In the genomic region with DNA sequence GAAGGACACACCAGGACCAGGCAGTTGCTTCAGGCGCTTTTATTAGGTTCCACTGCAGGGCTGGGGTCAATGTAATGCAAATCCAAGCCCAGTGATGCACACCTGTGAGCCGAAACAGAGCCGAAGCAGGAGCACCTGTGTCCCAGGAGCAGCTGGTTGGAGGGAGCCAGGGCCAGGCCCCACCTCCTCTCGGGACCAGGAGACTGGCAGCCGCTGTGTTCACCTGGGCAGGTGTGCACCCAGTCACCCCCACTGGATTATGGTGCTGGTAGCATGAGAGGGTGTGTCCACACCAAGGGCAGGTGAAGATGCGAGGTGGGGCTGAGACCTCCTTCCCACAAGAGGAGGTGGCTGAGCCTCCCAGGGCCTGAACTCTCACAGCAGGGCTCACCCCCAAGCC, we compare ENCODE assay signal across 16 cellular contexts. TPM values are rescaled to one million over a fixed set of nuclear protein-coding genes. Genes with fewer than 3 reads are reported as not detected.
DNase-seq lines count a peak whose midpoint lies in the region; ATAC-seq, FAIRE-seq and TF ChIP-seq lines count a peak whose summit lies in the region.
"Had no signal": no experiment of that assay in that cellular context is flagged by ENCODE, and none has a peak within 500 bp of the region (broad histone marks: within the 10 kb centered on the region; RNA-seq: fewer than 3 reads in every experiment).

No MANE protein-coding gene starts in this region.

- no peaks in the 10 kb centered on the region for H3K9me3 ChIP-seq in HepG2 (ENCODE audit: low read length)
- no peaks in the 10 kb centered on the region for H3K9me3 ChIP-seq in right lobe of liver
- no peaks in the 10 kb centered on the region for H3K9me3 ChIP-seq in Peyer's patch
- no peaks in the 10 kb centered on the region for H3K9me3 ChIP-seq in kidney (ENCODE audit: control insufficient read depth in 1 of 2, low read length in 2 of 2)
- H3K9me3 ChIP-seq in sigmoid colon, result no peaks in the 10 kb centered on the region
- H3K9me3 ChIP-seq: vagina had no signal

- H3K27ac ChIP-seq in HepG2 (ENCODE audit: extremely low read length, insufficient read depth, low read length) (no peak overlapping the region), right lobe of liver (no peak overlapping the region), Peyer's patch (peak overlapping the region in 3 of 4 donors; percentile 18 to 87 (median 82)), kidney (ENCODE audit: low read depth in 2 of 2, low read length in 2 of 2) (no peak overlapping the region), sigmoid colon (no peak overlapping the region)
- H3K27ac ChIP-seq: vagina had no signal

- no peak overlapping the region for H3K4me2 ChIP-seq in HepG2 (ENCODE audit: low read depth, low read length)

- H3K4me1 Mint-ChIP-seq in immature natural killer cell, result peaks cover 17 to 20% of the 10 kb centered on the region in 2 donors
- no peaks in the 10 kb centered on the region for H3K4me1 Mint-ChIP-seq in activated T-helper 17 cell treated with anti-CD3 and anti-CD28 coated beads, Interleukin-2, amount 50 U/mL, for 72 hours

- FAIRE-seq in HepG2 (lab: Jason Lieb, UNC) (no peak), kidney (lab: Jason Lieb, UNC) (no peak)
- FAIRE-seq: H1 had no signal

- H3K27me3 Mint-ChIP-seq in immature natural killer cell (ENCODE audit: low read depth in 3 of 3), result peaks cover 2 to 10% (median 3%) of the 10 kb centered on the region in 3 donors
- H3K27me3 Mint-ChIP-seq in activated T-helper 17 cell treated with anti-CD3 and anti-CD28 coated beads, Interleukin-2, amount 50 U/mL, for 72 hours, result no peaks in the 10 kb centered on the region

- H3K4me3 ChIP-seq in HepG2 (replicated peaks in 1 of 3; ENCODE audit: insufficient read depth in 1 of 3, low read depth in 2 of 3, low read length in 3 of 3), result no peak overlapping the region
- H3K4me3 ChIP-seq in right lobe of liver, result no peak overlapping the region
- no peak overlapping the region for H3K4me3 ChIP-seq in Peyer's patch
- no peak overlapping the region for H3K4me3 ChIP-seq in kidney (ENCODE audit: low read length in 2 of 2)
- no peak overlapping the region for H3K4me3 ChIP-seq in sigmoid colon
- H3K4me3 ChIP-seq: vagina had no signal

- intact Hi-C loops in HepG2 (cut with micrococcal nuclease; ENCODE audit: unreplicated experiment) (no loop called here), right lobe of liver (cut with DNase I) (no loop called here), kidney (cut with DNase I) (no loop called here), sigmoid colon (cut with DNase I) (no loop called here)

- TF ChIP-seq POLR2A in HepG2 (IDR thresholded peaks at IDR 0.05; ENCODE audit: insufficient read depth in 1 of 2, low read depth in 2 of 2, low read length in 2 of 2), result peak in 1 of 2 experiments; percentile 39; a peak in 1 of 4 replicates
- no peak for TF ChIP-seq POLR2A in right lobe of liver (IDR thresholded peaks at IDR 0.05)
- TF ChIP-seq POLR2A in Peyer's patch (IDR thresholded peaks at IDR 0.05), result no peak
- TF ChIP-seq POLR2A in sigmoid colon (IDR thresholded peaks at IDR 0.05), result no peak

- H3K4me3 Mint-ChIP-seq in immature natural killer cell, result no peak overlapping the region
- H3K4me3 Mint-ChIP-seq in activated T-helper 17 cell treated with anti-CD3 and anti-CD28 coated beads, Interleukin-2, amount 50 U/mL, for 72 hours, result no peak overlapping the region

- no peak for DNase-seq in HepG2 (ENCODE audit: low spot score)
- no peak for DNase-seq in right lobe of liver
- peak in 1 of 3 donors; percentile 70 for DNase-seq in Peyer's patch
- DNase-seq in kidney, result peak; percentile 56
- no peak for DNase-seq in immature natural killer cell
- no peak for DNase-seq in germinal center (ENCODE audit: low spot score)
- no peak for DNase-seq in sigmoid colon
- DNase-seq: activated CD4-positive, alpha-beta T cell treated with anti-CD3 and anti-CD28 coated beads for 4 hours; activated gamma-delta T cell treated with Interleukin-2 at 50 U/mL for 16 hours; cerebellar nuclear complex; COR-L47; NCI-H748 treated with DMSO at 0.1 percent for 48 hours; occipital lobe had no signal

- TF ChIP-seq RAD21 in HepG2 (CRISPR knock-in tag; IDR thresholded peaks at IDR 0.05), result no peak

- H3K4me1 ChIP-seq in HepG2 (ENCODE audit: insufficient read depth, low read length) (peaks cover 33% of the 10 kb centered on the region), right lobe of liver (peaks cover 0 to 11% (median 4%) of the 10 kb centered on the region in 4 donors), Peyer's patch (peaks cover 4 to 28% (median 18%) of the 10 kb centered on the region in 4 donors), kidney (ENCODE audit: control insufficient read depth in 1 of 2, insufficient read depth in 1 of 2, low read depth in 1 of 2, low read length in 2 of 2) (peaks cover 10 to 13% of the 10 kb centered on the region in 2 donors), sigmoid colon (peaks cover 0 to 18% (median 13%) of the 10 kb centered on the region in 4 donors)

- ATAC-seq in HepG2 (no peak), right lobe of liver (no peak)
- no peak for ATAC-seq in activated T-helper 17 cell treated with anti-CD3 and anti-CD28 coated beads, Interleukin-2, amount 50 U/mL, for 72 hours (replicated peaks)

- in situ Hi-C loops in HepG2 (cut with HindIII; ENCODE audit: extremely low pct_ligation_motif_present, low pct_unique_long_range_greater_than_20kb), result no loop called here

- POLR2A ChIA-PET in HepG2 (lab: Yijun Ruan, JAX), result interaction anchor here (0.6 kb wide), 1 partner anchor 17 kb away, joined by 3 read pairs; no protein-coding TSS in a partner anchor

- BruUV-seq in HepG2 (replicated peaks; lab: Mats Ljungman, UMichigan), result no TSS peak

- TF ChIP-seq CTCF in HepG2 (CRISPR knock-in tag; IDR thresholded peaks at IDR 0.05) (no peak), right lobe of liver (IDR thresholded peaks at IDR 0.05) (no peak), Peyer's patch (IDR thresholded peaks at IDR 0.05) (no peak), kidney (IDR thresholded peaks at IDR 0.05; ENCODE audit: borderline replicate concordance, extremely low read depth, insufficient read depth) (no peak), sigmoid colon (IDR thresholded peaks at IDR 0.05) (no peak)

- TF ChIP-seq EP300 in HepG2 (IDR thresholded peaks at IDR 0.05; ENCODE audit: low read depth in 2 of 2, low read length in 2 of 2) (no peak), HepG2 (CRISPR knock-in tag; IDR thresholded peaks at IDR 0.05; ENCODE audit: borderline replicate concordance) (no peak), sigmoid colon (IDR thresholded peaks at IDR 0.05) (no peak)

- H3K79me2 ChIP-seq in HepG2 (ENCODE audit: insufficient read depth, low read length), result peaks cover under 1% of the 10 kb centered on the region

- H3K27me3 ChIP-seq in HepG2 (ENCODE audit: control insufficient read depth in 1 of 2, insufficient read depth in 2 of 2, low read length in 2 of 2) (no peaks in the 10 kb centered on the region; a peak in 1 of 5 replicates), right lobe of liver (no peaks in the 10 kb centered on the region), Peyer's patch (no peaks in the 10 kb centered on the region), sigmoid colon (no peaks in the 10 kb centered on the region)
- H3K27me3 ChIP-seq: vagina had no signal

- H3K36me3 Mint-ChIP-seq in immature natural killer cell, result peaks cover 4 to 14% (median 7%) of the 10 kb centered on the region in 3 donors
- peaks cover 42% of the 10 kb centered on the region for H3K36me3 Mint-ChIP-seq in activated T-helper 17 cell treated with anti-CD3 and anti-CD28 coated beads, Interleukin-2, amount 50 U/mL, for 72 hours (ENCODE audit: low read depth)

- H3K9me3 Mint-ChIP-seq in immature natural killer cell, result no peaks in the 10 kb centered on the region
- no peaks in the 10 kb centered on the region for H3K9me3 Mint-ChIP-seq in activated T-helper 17 cell treated with anti-CD3 and anti-CD28 coated beads, Interleukin-2, amount 50 U/mL, for 72 hours

- H3K36me3 ChIP-seq in HepG2 (replicated peaks in 1 of 2; ENCODE audit: control insufficient read depth in 1 of 2, insufficient read depth in 2 of 2, low read length in 2 of 2) (peaks cover 20 to 41% of the 10 kb centered on the region in 2 experiments), right lobe of liver (peaks cover 0 to 33% (median 19%) of the 10 kb centered on the region in 4 donors), Peyer's patch (peaks cover 0 to 43% (median 0%) of the 10 kb centered on the region in 3 donors), kidney (ENCODE audit: control insufficient read depth in 1 of 2, insufficient read depth in 2 of 2, low read length in 2 of 2) (peaks cover 8 to 25% of the 10 kb centered on the region in 2 donors), sigmoid colon (peaks cover 14 to 58% (median 32%) of the 10 kb centered on the region in 4 donors)

- H3K27ac Mint-ChIP-seq in immature natural killer cell, result no peak overlapping the region
- no peak overlapping the region for H3K27ac Mint-ChIP-seq in activated T-helper 17 cell treated with anti-CD3 and anti-CD28 coated beads, Interleukin-2, amount 50 U/mL, for 72 hours

- H4K20me1 ChIP-seq in HepG2 (ENCODE audit: insufficient read depth, low read length), result no peaks in the 10 kb centered on the region

- CTCF ChIA-PET in HepG2 (lab: Yijun Ruan, JAX; ENCODE audit: low intra/inter-chr PET ratio, low total read pairs), result no interaction called here

- H2AFZ ChIP-seq in HepG2 (ENCODE audit: low read length), result no peak overlapping the region

- H3K9ac ChIP-seq in HepG2 (ENCODE audit: insufficient read depth, low read depth, low read length) (no peak overlapping the region), kidney (ENCODE audit: low read length in 2 of 2) (no peak overlapping the region)

- 100% methylated on average over 3 of the region's 6 CpGs for WGBS in HepG2 (ENCODE audit: low lambda C conversion rate)
- no CpG with 5 or more reads among the region's 6 CpGs for WGBS in right lobe of liver (ENCODE audit: insufficient coverage, low coverage, low lambda C conversion rate, missing lambda C conversion rate)
- WGBS in sigmoid colon, 2 donors, result 25 to 76% methylated on average over 6 of the region's 6 CpGs

RNA-seq across cellular contexts. Expression of a gene that starts 4.7 kb away (rescaled TPM):
- total RNA-seq in HepG2 (2016; rRNA removed; fragmentation: Illumina TruSeq; extraction: Trizol) (13.9 and 20.8 TPM in 2 replicates), right lobe of liver (10 to 100 TPM; 13.1 to 17.1 (median 15.2) TPM), Peyer's patch (10 to 100 TPM; 38.2 to 66.9 (median 52.2) TPM), kidney (28.6 TPM), sigmoid colon (10 to 100 TPM in 3 of 4 donors, 1 to 10 TPM in 1; 9.6 to 24.1 (median 14.6) TPM)
- total RNA-seq in HepG2 (2016; cell fraction: cytosol; rRNA removed; fragmentation: Illumina TruSeq; extraction: Trizol; ENCODE audit: low read depth), result 10.4 and 11.2 TPM in 2 replicates
- 11.4 and 20.4 TPM in 2 replicates for total RNA-seq in HepG2 (2016; cell fraction: insoluble cytoplasmic fraction; rRNA removed; fragmentation: Illumina TruSeq; extraction: Trizol)
- total RNA-seq in HepG2 (2016; cell fraction: membrane; rRNA removed; fragmentation: Illumina TruSeq; extraction: Trizol), result 23.6 and 25.4 TPM in 2 replicates
- total RNA-seq in HepG2 (2016; cell fraction: nucleus; rRNA removed; fragmentation: Illumina TruSeq; extraction: Trizol), result 19.0 and 22.7 TPM in 2 replicates
- polyA plus RNA-seq in HepG2 (2011; rRNA removed) (7.6 and 11.1 TPM in 2 replicates), kidney (ENCODE audit: insufficient read depth, low read depth, low replicate concordance) (13.2 TPM), immature natural killer cell (10 to 100 TPM; 11.4 to 25.0 (median 14.5) TPM), sigmoid colon (10 to 100 TPM in 2 of 3 donors, 1 to 10 TPM in 1; 6.6 to 27.2 (median 10.9) TPM)
- 6.5 and 11.8 TPM in 2 replicates for polyA plus RNA-seq in HepG2 (2011; cell fraction: cytosol; rRNA removed)
- polyA plus RNA-seq in HepG2 (2011; cell fraction: nucleus; rRNA removed), result 37.4 and 38.6 TPM in 2 replicates
- polyA plus RNA-seq in HepG2 (2012), result 9.3 and 10.7 TPM in 2 replicates
- 6.1 and 6.4 TPM in 2 replicates for polyA plus RNA-seq in HepG2 (2016; cell fraction: cytosol; fragmentation: Illumina TruSeq; extraction: Trizol; ENCODE audit: low read depth)
- polyA plus RNA-seq in HepG2 (2016; cell fraction: insoluble cytoplasmic fraction; fragmentation: Illumina TruSeq; extraction: Trizol; ENCODE audit: low read depth), result 13.7 and 17.1 TPM in 2 replicates
- 14.4 and 16.7 TPM in 2 replicates for polyA plus RNA-seq in HepG2 (2016; cell fraction: membrane; fragmentation: Illumina TruSeq; extraction: Trizol; ENCODE audit: low read depth)
- polyA plus RNA-seq in HepG2 (2016; cell fraction: nucleus; fragmentation: Illumina TruSeq; extraction: Trizol; ENCODE audit: insufficient read depth, low read depth), result 43.7 and 45.9 TPM in 2 replicates
- 13.6 and 27.9 TPM in 2 replicates for polyA minus RNA-seq in HepG2 (2011; rRNA and poly(A)+ RNA removed; ENCODE audit: low replicate concordance)
- polyA minus RNA-seq in HepG2 (2011; cell fraction: cytosol; rRNA and poly(A)+ RNA removed), result 7.7 and 8.2 TPM in 2 replicates
- 22.8 and 26.2 TPM in 2 replicates for polyA minus RNA-seq in HepG2 (2011; cell fraction: nucleus; rRNA and poly(A)+ RNA removed)
- 10 to 100 TPM; 26.9 to 38.6 TPM for total RNA-seq in activated T-helper 17 cell treated with anti-CD3 and anti-CD28 coated beads, Interleukin-2, amount 50 U/mL, for 72 hours

RNA-seq across cellular contexts. Expression of a gene that starts 28.7 kb away (rescaled TPM):
- total RNA-seq in HepG2 (2016; rRNA removed; fragmentation: Illumina TruSeq; extraction: Trizol), result not detected in 2 replicates
- total RNA-seq in HepG2 (2016; cell fraction: cytosol; rRNA removed; fragmentation: Illumina TruSeq; extraction: Trizol; ENCODE audit: low read depth), result not detected in 2 replicates
- not detected in 2 replicates for total RNA-seq in HepG2 (2016; cell fraction: insoluble cytoplasmic fraction; rRNA removed; fragmentation: Illumina TruSeq; extraction: Trizol)
- total RNA-seq in HepG2 (2016; cell fraction: membrane; rRNA removed; fragmentation: Illumina TruSeq; extraction: Trizol), result not detected in 2 replicates
- not detected in 2 replicates for total RNA-seq in HepG2 (2016; cell fraction: nucleus; rRNA removed; fragmentation: Illumina TruSeq; extraction: Trizol)
- polyA plus RNA-seq in HepG2 (2011; rRNA removed), result 0.09 and 0.31 TPM in 2 replicates
- polyA plus RNA-seq in HepG2 (2011; cell fraction: cytosol; rRNA removed), result 0.17 TPM in 2 replicates
- polyA plus RNA-seq in HepG2 (2011; cell fraction: nucleus; rRNA removed), result 2.2 and 2.8 TPM in 2 replicates
- polyA plus RNA-seq in HepG2 (2012), result 0.11 and 0.17 TPM in 2 replicates
- not detected in 2 replicates for polyA plus RNA-seq in HepG2 (2016; cell fraction: cytosol; fragmentation: Illumina TruSeq; extraction: Trizol; ENCODE audit: low read depth)
- polyA plus RNA-seq in HepG2 (2016; cell fraction: insoluble cytoplasmic fraction; fragmentation: Illumina TruSeq; extraction: Trizol; ENCODE audit: low read depth), result not detected in 2 replicates
- polyA plus RNA-seq in HepG2 (2016; cell fraction: membrane; fragmentation: Illumina TruSeq; extraction: Trizol; ENCODE audit: low read depth), result not detected in 2 replicates
- polyA plus RNA-seq in HepG2 (2016; cell fraction: nucleus; fragmentation: Illumina TruSeq; extraction: Trizol; ENCODE audit: insufficient read depth, low read depth), result not detected in 2 replicates
- 1.5 and 1.9 TPM in 2 replicates for polyA minus RNA-seq in HepG2 (2011; rRNA and poly(A)+ RNA removed; ENCODE audit: low replicate concordance)
- not detected in 2 replicates for polyA minus RNA-seq in HepG2 (2011; cell fraction: cytosol; rRNA and poly(A)+ RNA removed)
- 0.75 and 0.77 TPM in 2 replicates for polyA minus RNA-seq in HepG2 (2011; cell fraction: nucleus; rRNA and poly(A)+ RNA removed)
- under 1 TPM in 1 of 6 experiments, not detected in 5; 0.22 TPM for total RNA-seq in right lobe of liver
- 1 to 10 TPM; 1.2 to 7.9 (median 5.2) TPM for total RNA-seq in Peyer's patch
- 3.8 TPM for total RNA-seq in kidney
- 0.26 TPM for polyA plus RNA-seq in kidney (ENCODE audit: insufficient read depth, low read depth, low replicate concordance)
- under 1 TPM in 1 of 3 donors, not detected in 2; 0.23 TPM for polyA plus RNA-seq in immature natural killer cell
- total RNA-seq in sigmoid colon, result 1 to 10 TPM in 1 of 4 donors, under 1 TPM in 2, not detected in 1; 0.33 to 1.1 (median 0.95) TPM
- 1 to 10 TPM in 1 of 3 donors, not detected in 2; 2.3 TPM for polyA plus RNA-seq in sigmoid colon
- under 1 TPM; 0.43 to 0.93 TPM for total RNA-seq in activated T-helper 17 cell treated with anti-CD3 and anti-CD28 coated beads, Interleukin-2, amount 50 U/mL, for 72 hours

RNA-seq across cellular contexts. Expression of a gene that starts 44.3 kb away (rescaled TPM):
- 973 and 1,028 TPM in 2 replicates for total RNA-seq in HepG2 (2016; rRNA removed; fragmentation: Illumina TruSeq; extraction: Trizol)
- 361 and 399 TPM in 2 replicates for total RNA-seq in HepG2 (2016; cell fraction: cytosol; rRNA removed; fragmentation: Illumina TruSeq; extraction: Trizol; ENCODE audit: low read depth)
- total RNA-seq in HepG2 (2016; cell fraction: insoluble cytoplasmic fraction; rRNA removed; fragmentation: Illumina TruSeq; extraction: Trizol), result 848 and 989 TPM in 2 replicates
- total RNA-seq in HepG2 (2016; cell fraction: membrane; rRNA removed; fragmentation: Illumina TruSeq; extraction: Trizol), result 986 and 1,002 TPM in 2 replicates
- 479 and 519 TPM in 2 replicates for total RNA-seq in HepG2 (2016; cell fraction: nucleus; rRNA removed; fragmentation: Illumina TruSeq; extraction: Trizol)
- polyA plus RNA-seq in HepG2 (2011; rRNA removed), result 1,138 and 1,217 TPM in 2 replicates
- polyA plus RNA-seq in HepG2 (2011; cell fraction: cytosol; rRNA removed), result 2,631 and 2,697 TPM in 2 replicates
- 3,693 and 3,967 TPM in 2 replicates for polyA plus RNA-seq in HepG2 (2011; cell fraction: nucleus; rRNA removed)
- polyA plus RNA-seq in HepG2 (2012), result 1,881 and 2,139 TPM in 2 replicates
- 598 and 619 TPM in 2 replicates for polyA plus RNA-seq in HepG2 (2016; cell fraction: cytosol; fragmentation: Illumina TruSeq; extraction: Trizol; ENCODE audit: low read depth)
- 1,358 and 1,713 TPM in 2 replicates for polyA plus RNA-seq in HepG2 (2016; cell fraction: insoluble cytoplasmic fraction; fragmentation: Illumina TruSeq; extraction: Trizol; ENCODE audit: low read depth)
- polyA plus RNA-seq in HepG2 (2016; cell fraction: membrane; fragmentation: Illumina TruSeq; extraction: Trizol; ENCODE audit: low read depth), result 1,224 and 1,364 TPM in 2 replicates
- polyA plus RNA-seq in HepG2 (2016; cell fraction: nucleus; fragmentation: Illumina TruSeq; extraction: Trizol; ENCODE audit: insufficient read depth, low read depth), result 1,038 and 1,070 TPM in 2 replicates
- 750 and 1,581 TPM in 2 replicates for polyA minus RNA-seq in HepG2 (2011; rRNA and poly(A)+ RNA removed; ENCODE audit: low replicate concordance)
- 1,072 and 1,192 TPM in 2 replicates for polyA minus RNA-seq in HepG2 (2011; cell fraction: cytosol; rRNA and poly(A)+ RNA removed)
- 609 and 760 TPM in 2 replicates for polyA minus RNA-seq in HepG2 (2011; cell fraction: nucleus; rRNA and poly(A)+ RNA removed)
- 1,000 to 10,000 TPM in 3 of 6 experiments, 100 to 1,000 TPM in 3; 218 to 2,508 (median 1,326) TPM for total RNA-seq in right lobe of liver
- 1,000 to 10,000 TPM; 2,510 to 3,878 (median 3,203) TPM for total RNA-seq in Peyer's patch
- total RNA-seq in kidney, result 2,632 TPM
- polyA plus RNA-seq in kidney (ENCODE audit: insufficient read depth, low read depth, low replicate concordance), result 1,350 TPM
- polyA plus RNA-seq in immature natural killer cell, result 1,000 to 10,000 TPM; 1,637 to 3,074 (median 2,788) TPM
- total RNA-seq in sigmoid colon, result 1,000 to 10,000 TPM; 1,038 to 2,003 (median 1,212) TPM
- polyA plus RNA-seq in sigmoid colon, result 1,000 to 10,000 TPM; 2,538 to 4,527 (median 2,852) TPM
- 1,000 to 10,000 TPM; 4,457 to 7,394 TPM for total RNA-seq in activated T-helper 17 cell treated with anti-CD3 and anti-CD28 coated beads, Interleukin-2, amount 50 U/mL, for 72 hours

Comparison
In these comparisons a context has a peak if more than half of its experiments do, and no peak if none do; other contexts are left out.
1. H3K27ac ChIP-seq: peak in Peyer's patch (3 of 4); none in HepG2 (single experiment), right lobe of liver (0 of 3), kidney (0 of 2) and sigmoid colon (0 of 4).